Comparison of ENCODE assay signal across 27 cellular contexts in genomic region chr17:61846088-61846487, GRCh38.
DNase-seq lines count a peak whose midpoint lies in the region; TF ChIP-seq lines count a peak whose summit lies in the region.
"Had no signal": no experiment of that assay in that cellular context is flagged by ENCODE, and none has a peak within 500 bp of the region (broad histone marks: within the 10 kb centered on the region; RNA-seq: fewer than 3 reads in every experiment).

No MANE protein-coding gene starts in this region.

- POLR2A ChIA-PET in HEK293 (lab: Yijun Ruan, JAX), result no interaction called here

- H3K27ac ChIP-seq in HEK293 (ENCODE audit: extremely low read depth, low read depth, low read length), result no peak overlapping the region
- H3K27ac ChIP-seq: 22Rv1; A549; BLaER1; BLaER1 treated with 17β-estradiol and CSF1 and Interleukin-3, amounts not matched to agents 10 nM and 100 nM; C4-2B had no signal

- DNase-seq in T-helper 9 cell, result no peak
- DNase-seq: 8988T; ACHN; AML-193; BE2C; C1 segment of cervical spinal cord; Caco-2; Calu3; CD4-positive, alpha-beta memory T cell; CD4-positive, alpha-beta T cell; CD4-positive, CD25-positive, alpha-beta regulatory T cell; CD8-positive, alpha-beta memory T cell; CD8-positive, alpha-beta T cell; COR-L47; DMS 273 treated with DMSO at 0.1 percent for 48 hours; DMS153; DMS53; DMS79; DMS79 treated with DMSO at 0.1 percent for 48 hours; DND-41; EL had no signal

- H3K4me1 ChIP-seq in HEK293 (ENCODE audit: control insufficient read depth, insufficient read depth, low read length), result no peaks in the 10 kb centered on the region
- H3K4me1 ChIP-seq: A549, BE2C, BLaER1 had no signal

- CTCF ChIA-PET in HEK293 (lab: Yijun Ruan, JAX), result interaction anchor here (1.3 kb wide), 1 partner anchor 9 kb away, joined by 6 read pairs; no protein-coding TSS in a partner anchor

- peaks cover 75 to 77% of the 10 kb centered on the region in 2 experiments for H3K36me3 ChIP-seq in HEK293 (ENCODE audit: control insufficient read depth in 2 of 2, insufficient read depth in 1 of 2, low read length in 2 of 2)

- no peak for TF ChIP-seq CTCF in HEK293 (tag by site-specific recombination; IDR thresholded peaks at IDR 0.05)

- no peak overlapping the region for H3K4me3 ChIP-seq in HEK293 (ENCODE audit: low read depth, low read length)
- H3K4me3 ChIP-seq: A549; BLaER1; BLaER1 treated with 17β-estradiol and CSF1 and Interleukin-3, amounts not matched to agents 10 nM and 100 nM had no signal

- no peaks in the 10 kb centered on the region for H3K9me3 ChIP-seq in HEK293 (ENCODE audit: control insufficient read depth, insufficient read depth, low read depth, low read length)
- H3K9me3 ChIP-seq: A549; BE2C; BLaER1; BLaER1 treated with 17β-estradiol and CSF1 and Interleukin-3, amounts not matched to agents 10 nM and 100 nM; Caco-2 had no signal

TF ChIP-seq in HEK293, 187 proteins besides CTCF, POLR2A, EP300 and RAD21:
- TF ChIP-seq ZNF596 (tag by site-specific recombination; IDR thresholded peaks at IDR 0.05), result peak; percentile 94
- no peak for TF ChIP-seq MYNN (tag by site-specific recombination; IDR thresholded peaks at IDR 0.05; ENCODE audit: borderline replicate concordance)
